In genomic region chr3:53045107-53045783, GRCh38 we compare ENCODE assay signal across 8 cellular contexts. TPM values are rescaled to one million over a fixed set of nuclear protein-coding genes. Genes with fewer than 3 reads are reported as not detected.
DNase-seq lines count a peak whose midpoint lies in the region; ATAC-seq and TF ChIP-seq lines count a peak whose summit lies in the region.

No MANE protein-coding gene starts in this region.

- peak overlapping the region; percentile 73 to 96 (median 92) for H3K27ac ChIP-seq in skin epidermis

- no peak for TF ChIP-seq CTCF in brain (conservative IDR thresholded peaks at IDR 0.05)

- H3K9me3 ChIP-seq in iPS-18c (ENCODE audit: control insufficient read depth, insufficient read depth, low read length): peaks cover 2% of the 10 kb centered on the region

- H3K27ac Mint-ChIP-seq in brain: peak overlapping the region in 4 of 5 experiments; percentile 89 to 97 (median 94)

- H3K4me3 ChIP-seq in iPS-18c (ENCODE audit: insufficient read depth, low read depth, low read length): peak overlapping the region; percentile 83
- H3K4me3 ChIP-seq in skin epidermis: peak overlapping the region; percentile 95 to 99 (median 96)

- no peaks in the 10 kb centered on the region for H3K36me3 Mint-ChIP-seq in brain

- DNase-seq in CD1c-positive myeloid dendritic cell (ENCODE audit: extremely low spot score): peak; percentile 70
- DNase-seq in T-helper 9 cell: peak; percentile 58
- no peak for DNase-seq in islet precursor cell

- peaks cover 17% of the 10 kb centered on the region for H3K27me3 Mint-ChIP-seq in brain

- ATAC-seq in GM19328 (IDR thresholded peaks at IDR 0.05; ENCODE audit: unreplicated experiment) (peak; percentile 46), HG03521 (IDR thresholded peaks at IDR 0.05; ENCODE audit: unreplicated experiment) (peak; percentile 48)

- H3K4me1 Mint-ChIP-seq in brain: peaks cover 31% of the 10 kb centered on the region

- peak overlapping the region; percentile 92 to 96 (median 93) for H3K4me3 Mint-ChIP-seq in brain

- peaks cover 0 to 5% (median 0%) of the 10 kb centered on the region in 5 experiments for H3K9me3 Mint-ChIP-seq in brain

RNA-seq across cellular contexts. Expression of gene SFMBT1, which starts 0.6 kb away (rescaled TPM):
- 5.6 TPM for polyA plus RNA-seq in brain (ENCODE audit: insufficient read depth, low read depth, low replicate concordance)
